16 cellular contexts compared by ENCODE assay signal in genomic region chr11:27041141-27041869, GRCh38. TPM values are rescaled to one million over a fixed set of nuclear protein-coding genes. Genes with fewer than 3 reads are reported as not detected.
DNase-seq lines count a peak whose midpoint lies in the region; ATAC-seq and TF ChIP-seq lines count a peak whose summit lies in the region.
"Had no signal": no experiment of that assay in that cellular context is flagged by ENCODE, and none has a peak within 500 bp of the region (broad histone marks: within the 10 kb centered on the region; RNA-seq: fewer than 3 reads in every experiment).

No MANE protein-coding gene starts in this region.

- no peaks in the 10 kb centered on the region for H3K27me3 ChIP-seq in adipocyte (replicated peaks; ENCODE audit: control insufficient read depth, insufficient read depth, low read length)

- H3K4me1 ChIP-seq in adipocyte (ENCODE audit: control insufficient read depth, insufficient read depth, low read length): peaks cover 11% of the 10 kb centered on the region

- no peak for TF ChIP-seq POLR2A in NB4 (IDR thresholded peaks at IDR 0.05; ENCODE audit: extremely low read depth, insufficient read length)

- TF ChIP-seq CTCF in NB4 (IDR thresholded peaks at IDR 0.05; ENCODE audit: low read depth, low read length): no peak

- no peaks in the 10 kb centered on the region for H3K36me3 ChIP-seq in adipocyte (ENCODE audit: control insufficient read depth, insufficient read depth, low read length, severe bottlenecking)

- H3K9me3 ChIP-seq in adipocyte (ENCODE audit: control insufficient read depth, low read length): peaks cover 13% of the 10 kb centered on the region

- no peak overlapping the region for H3K9ac ChIP-seq in adipocyte (ENCODE audit: low read length)

- ATAC-seq in HG02759 (IDR thresholded peaks at IDR 0.05; ENCODE audit: unreplicated experiment): no peak
- ATAC-seq: activated CD4-positive, CD25-positive, alpha-beta regulatory T cell treated with anti-CD3 and anti-CD28 coated beads, Interleukin-2, amount 50 U/mL, for 24 hours had no signal

- DNase-seq in NB4 (ENCODE audit: low read depth) (peak; percentile 6), adipocyte (ENCODE audit: low read depth) (peak; percentile 37), globus pallidus (ENCODE audit: low spot score) (peak; percentile 56), superior temporal gyrus (ENCODE audit: extremely low spot score) (peak; percentile 34), A172 (ENCODE audit: low spot score) (no peak), T-helper 2 cell (no peak)
- DNase-seq in stimulated activated CD8-positive, alpha-beta memory T cell treated with anti-CD3 and anti-CD28 coated beads, Interleukin-4, amount 100 ng/mL, for 48 hours: no peak
- DNase-seq: activated naive CD8-positive, alpha-beta T cell treated with anti-CD3 and anti-CD28 coated beads, Interleukin-2, amount 10 ng/mL, durations not matched to agents 7 days and 5 days; activated T-cell treated with anti-CD3 and anti-CD28 coated beads for 4 hours; cortex of kidney; Karpas-422; NCI-H2107 had no signal

- H3K4me3 ChIP-seq in NB4 (ENCODE audit: low read depth, low read length) (no peak overlapping the region), adipocyte (ENCODE audit: low read length) (no peak overlapping the region)

RNA-seq across cellular contexts. Expression of gene BBOX1, which starts 0.7 kb away (rescaled TPM):
- not detected in 2 replicates for total RNA-seq in A172 (2014; rRNA removed; shearing (Covaris generic))
- total RNA-seq: activated naive CD8-positive, alpha-beta T cell treated with anti-CD3 and anti-CD28 coated beads, Interleukin-2, amount 10 ng/mL, durations not matched to agents 7 days and 5 days; H1; posterior vena cava had no signal

RNA-seq across cellular contexts. Expression of gene FIBIN, which starts 47.4 kb away (rescaled TPM):
- not detected in 2 replicates for total RNA-seq in A172 (2014; rRNA removed; shearing (Covaris generic))
- total RNA-seq: activated naive CD8-positive, alpha-beta T cell treated with anti-CD3 and anti-CD28 coated beads, Interleukin-2, amount 10 ng/mL, durations not matched to agents 7 days and 5 days had no signal

Comparison
In these comparisons a context has a peak if more than half of its experiments do, and no peak if none do; other contexts are left out.
1. DNase-seq: peak in NB4 (single experiment), adipocyte (single experiment), globus pallidus (single experiment) and superior temporal gyrus (single experiment); none in stimulated activated CD8-positive, alpha-beta memory T cell treated with anti-CD3 and anti-CD28 coated beads, Interleukin-4, amount 100 ng/mL, for 48 hours (single experiment), A172 (single experiment) and T-helper 2 cell (0 of 5).